Comparison of ENCODE assay signal across 24 cellular contexts in genomic region chr3:24142127-24142526, GRCh38.
"Had no signal": no experiment of that assay in that cellular context is flagged by ENCODE, and none has a peak within 500 bp of the region (broad histone marks: within the 10 kb centered on the region; RNA-seq: fewer than 3 reads in every experiment).

No MANE protein-coding gene starts in this region.

- H3K27me3 ChIP-seq: dorsolateral prefrontal cortex, suprapubic skin, vagina had no signal

- H3K27ac ChIP-seq: dorsolateral prefrontal cortex, lower lobe of right lung, psoas muscle, suprapubic skin, vagina had no signal

- ATAC-seq: left colon; left ventricle myocardium superior; lower lobe of right lung; naive thymus-derived CD8-positive, alpha-beta T cell; psoas muscle; right cardiac atrium; stimulated activated naive B cell treated with anti-CD40 and anti-IgM and Interleukin-4, amounts not matched to agents 10 μg/mL and 1 μg/mL and 100 μg/mL, for 72 hours had no signal

- H3K36me3 ChIP-seq: lower lobe of right lung had no signal

- DNase-seq: dorsolateral prefrontal cortex; effector CD4-positive, alpha-beta T cell; foreskin fibroblast; glutamatergic neuron; hypothalamus; immature natural killer cell; islet precursor cell; kidney glomerular epithelial cell; left colon; left ventricle myocardium superior; lower lobe of right lung; naive thymus-derived CD8-positive, alpha-beta T cell; nephron progenitor cell; nucleus accumbens; psoas muscle; right cardiac atrium; small intestine; stimulated activated CD4-positive, alpha-beta T cell treated with anti-CD3 and anti-CD28 coated beads, Interleukin-15, amount 100 ng/mL, for 24 hours; stimulated activated CD4-positive, alpha-beta T cell treated with anti-CD3 and anti-CD28 coated beads, Interleukin-2, amount 100 ng/mL, for 48 hours; stimulated activated naive B cell treated with anti-CD40 and anti-IgM and Interleukin-4, amounts not matched to agents 10 μg/mL and 1 μg/mL and 100 μg/mL, for 72 hours; trophoblast cell had no signal

- FAIRE-seq: colon, small intestine had no signal

- H3K9me3 ChIP-seq: lower lobe of right lung, psoas muscle, suprapubic skin, vagina had no signal

- H3K4me3 ChIP-seq: dorsolateral prefrontal cortex, lower lobe of right lung, psoas muscle, suprapubic skin, vagina had no signal
